ENCODE assay signal across 14 cellular contexts in genomic region chr18:24930478-24930877, GRCh38.
"Had no signal": no experiment of that assay in that cellular context is flagged by ENCODE, and none has a peak within 500 bp of the region (broad histone marks: within the 10 kb centered on the region; RNA-seq: fewer than 3 reads in every experiment).

No MANE protein-coding gene starts in this region.

- H3K27me3 Mint-ChIP-seq: activated naive CD8-positive, alpha-beta T cell treated with anti-CD3 and anti-CD28 coated beads, Interleukin-2, amount 50 U/mL, for 24 hours; stimulated activated naive CD8-positive, alpha-beta T cell treated with anti-CD3 and anti-CD28 coated beads, Interleukin-15, Interleukin-2, amounts not matched to agents 100 ng/mL and 50 ng/mL, for 24 hours had no signal

- H3K27me3 ChIP-seq: ascending aorta, heart left ventricle, upper lobe of right lung had no signal

- H3K27ac Mint-ChIP-seq: activated CD8-positive, alpha-beta T cell treated with anti-CD3 and anti-CD28 coated beads, Interleukin-2, amount 10 ng/mL, durations not matched to agents 7 days and 5 days; activated naive CD8-positive, alpha-beta T cell treated with anti-CD3 and anti-CD28 coated beads, Interleukin-2, amount 50 U/mL, for 24 hours; activated T-helper 1 cell treated with anti-CD3 and anti-CD28 coated beads, Interleukin-12 subunit alpha, Interleukin-12 subunit beta, Interleukin-2, Interleukin-4 antibody, amounts not matched to agents 30 ng/mL and 10 ng/mL and 1 ng/mL, durations not matched to agents 14 hours and 24 hours and 36 hours; stimulated activated naive CD8-positive, alpha-beta T cell treated with anti-CD3 and anti-CD28 coated beads, Interleukin-15, Interleukin-2, amounts not matched to agents 100 ng/mL and 50 ng/mL, for 24 hours had no signal

- H3K36me3 ChIP-seq: ascending aorta, heart left ventricle, upper lobe of right lung had no signal

- DNase-seq: activated CD4-positive, alpha-beta T cell treated with anti-CD3 and anti-CD28 coated beads for 4 hours; activated CD8-positive, alpha-beta memory T cell treated with anti-CD3 and anti-CD28 coated beads, Interleukin-2, amount 50 U/mL, for 48 hours; activated CD8-positive, alpha-beta T cell treated with anti-CD3 and anti-CD28 coated beads, Interleukin-2, amount 10 ng/mL, durations not matched to agents 7 days and 5 days; activated naive CD4-positive, alpha-beta T cell; activated naive CD8-positive, alpha-beta T cell treated with anti-CD3 and anti-CD28 coated beads, Interleukin-2, amount 50 U/mL, for 24 hours; effector CD8-positive, alpha-beta T cell; heart left ventricle; mammary epithelial cell; stimulated activated CD4-positive, alpha-beta T cell treated with anti-CD3 and anti-CD28 coated beads, Interleukin-12 subunit alpha, Interleukin-12 subunit beta, amount 100 ng/mL, for 4 hours; upper lobe of right lung had no signal

- H3K9me3 Mint-ChIP-seq: activated naive CD8-positive, alpha-beta T cell treated with anti-CD3 and anti-CD28 coated beads, Interleukin-2, amount 50 U/mL, for 24 hours; activated T-helper 1 cell treated with anti-CD3 and anti-CD28 coated beads, Interleukin-12 subunit alpha, Interleukin-12 subunit beta, Interleukin-2, Interleukin-4 antibody, amounts not matched to agents 30 ng/mL and 10 ng/mL and 1 ng/mL, durations not matched to agents 14 hours and 24 hours and 36 hours; stimulated activated naive CD8-positive, alpha-beta T cell treated with anti-CD3 and anti-CD28 coated beads, Interleukin-15, Interleukin-2, amounts not matched to agents 100 ng/mL and 50 ng/mL, for 24 hours had no signal

- H3K9me3 ChIP-seq: ascending aorta, heart left ventricle, upper lobe of right lung had no signal

- H3K4me3 ChIP-seq: ascending aorta, heart left ventricle, upper lobe of right lung had no signal

- H3K4me1 ChIP-seq: ascending aorta, heart left ventricle, upper lobe of right lung had no signal

- ATAC-seq: activated CD8-positive, alpha-beta T cell treated with anti-CD3 and anti-CD28 coated beads, Interleukin-2, amount 10 ng/mL, durations not matched to agents 7 days and 5 days; activated naive CD8-positive, alpha-beta T cell treated with anti-CD3 and anti-CD28 coated beads, Interleukin-2, amount 50 U/mL, for 24 hours; heart left ventricle; left lobe of liver had no signal

- H3K4me3 Mint-ChIP-seq: activated CD8-positive, alpha-beta T cell treated with anti-CD3 and anti-CD28 coated beads, Interleukin-2, amount 10 ng/mL, durations not matched to agents 7 days and 5 days; activated naive CD8-positive, alpha-beta T cell treated with anti-CD3 and anti-CD28 coated beads, Interleukin-2, amount 50 U/mL, for 24 hours; activated T-helper 1 cell treated with anti-CD3 and anti-CD28 coated beads, Interleukin-12 subunit alpha, Interleukin-12 subunit beta, Interleukin-2, Interleukin-4 antibody, amounts not matched to agents 30 ng/mL and 10 ng/mL and 1 ng/mL, durations not matched to agents 14 hours and 24 hours and 36 hours; stimulated activated naive CD8-positive, alpha-beta T cell treated with anti-CD3 and anti-CD28 coated beads, Interleukin-15, Interleukin-2, amounts not matched to agents 100 ng/mL and 50 ng/mL, for 24 hours had no signal

- H3K27ac ChIP-seq: ascending aorta, heart left ventricle, upper lobe of right lung had no signal
